In genomic region chr6:10529231-10529801, GRCh38 we compare ENCODE assay signal across 8 cellular contexts. TPM values are rescaled to one million over a fixed set of nuclear protein-coding genes. Genes with fewer than 3 reads are reported as not detected.
DNase-seq lines count a peak whose midpoint lies in the region; ATAC-seq and TF ChIP-seq lines count a peak whose summit lies in the region.

No MANE protein-coding gene starts in this region.

- peaks cover 14% of the 10 kb centered on the region for H3K36me3 Mint-ChIP-seq in activated B cell treated with CpG ODN at 0.5 μM for 24 hours (ENCODE audit: low read depth)

- WGBS in stomach, 5 donors: 19 to 48% (median 35%) methylated on average over 15 to 16 of the region's 16 CpGs

- H3K4me1 Mint-ChIP-seq in activated B cell treated with CpG ODN at 0.5 μM for 24 hours: peaks cover 68% of the 10 kb centered on the region

- H3K36me3 ChIP-seq in kidney epithelial cell (ENCODE audit: control insufficient read depth, insufficient read depth, low read length): no peaks in the 10 kb centered on the region
- H3K36me3 ChIP-seq in stomach: no peaks in the 10 kb centered on the region

- no peaks in the 10 kb centered on the region for H3K9me3 Mint-ChIP-seq in activated B cell treated with CpG ODN at 0.5 μM for 24 hours

- H3K27me3 ChIP-seq in kidney epithelial cell (ENCODE audit: control insufficient read depth, insufficient read depth, low read length) (no peaks in the 10 kb centered on the region), stomach (no peaks in the 10 kb centered on the region)

- peaks cover 9 to 72% (median 19%) of the 10 kb centered on the region in 4 donors for H3K4me1 ChIP-seq in stomach

- no peak for TF ChIP-seq POLR2A in stomach (IDR thresholded peaks at IDR 0.05)

- H3K27ac ChIP-seq in stomach: peak overlapping the region; percentile 83 to 89 (median 87)

- H3K9me3 ChIP-seq in stomach: no peaks in the 10 kb centered on the region

- intact Hi-C loops in activated B cell treated with CpG ODN at 0.5 μM for 24 hours (cut with micrococcal nuclease) (loop anchor here (2.0 to 5.0 kb wide), 3 partner anchors 127 to 373 kb away; partner anchors contain the start of gene MAK), stomach (cut with DNase I; ENCODE audit: low total_unique reads) (no loop called here)

- no peak for TF ChIP-seq EP300 in stomach (IDR thresholded peaks at IDR 0.05)

- H3K27ac Mint-ChIP-seq in activated B cell treated with CpG ODN at 0.5 μM for 24 hours: peak overlapping the region; percentile 96

- POLR2A ChIA-PET in activated B cell treated with CpG ODN at 0.5 μM for 24 hours (lab: Charles Lee): interaction anchor here (0.6 to 5.1 kb wide), 4 partner anchors 8 to 191 kb away, joined by 3 to 38 read pairs (median 6); partner anchors contain the start of genes C6orf52 and PAK1IP1

- CTCF ChIA-PET in activated B cell treated with CpG ODN at 0.5 μM for 24 hours (lab: Charles Lee): interaction anchor here (1.1 to 4.0 kb wide), 3 partner anchors 8 to 165 kb away, joined by 3 to 21 read pairs (median 4); partner anchors contain the start of genes C6orf52, GCNT2 and PAK1IP1

- H3K4me3 Mint-ChIP-seq in activated B cell treated with CpG ODN at 0.5 μM for 24 hours: peak overlapping the region; percentile 97

- DNase-seq in NCI-H748 (lab: John Stamatoyannopoulos, UW; ENCODE audit: unreplicated experiment) (peak; percentile 28), NCI-H748 treated with DMSO at 0.1 percent for 48 hours (lab: John Stamatoyannopoulos, UW) (no peak), activated B cell treated with CpG ODN at 0.5 μM for 24 hours (no peak), kidney epithelial cell (ENCODE audit: low read depth) (no peak), stomach (peak; percentile 71), NCI-H2227 (lab: John Stamatoyannopoulos, UW; ENCODE audit: unreplicated experiment) (no peak)

- ATAC-seq in activated B cell treated with CpG ODN at 0.5 μM for 24 hours (ENCODE audit: low read depth): no peak
- no peak for ATAC-seq in GM18907 (IDR thresholded peaks at IDR 0.05; ENCODE audit: unreplicated experiment)
- ATAC-seq in HG03159 (IDR thresholded peaks at IDR 0.05; ENCODE audit: unreplicated experiment): no peak

- TF ChIP-seq CTCF in activated B cell treated with CpG ODN at 0.5 μM for 24 hours (IDR thresholded peaks at IDR 0.05): no peak
- TF ChIP-seq CTCF in kidney epithelial cell (IDR thresholded peaks at IDR 0.05; ENCODE audit: insufficient read depth, low read length, poor library complexity, severe bottlenecking): no peak
- TF ChIP-seq CTCF in stomach (IDR thresholded peaks at IDR 0.05): no peak

- H3K4me3 ChIP-seq in kidney epithelial cell (ENCODE audit: low read depth, low read length): peak overlapping the region; percentile 8
- H3K4me3 ChIP-seq in stomach: peak overlapping the region; percentile 37 to 47 (median 38)

- no peaks in the 10 kb centered on the region for H3K27me3 Mint-ChIP-seq in activated B cell treated with CpG ODN at 0.5 μM for 24 hours

RNA-seq across cellular contexts. Expression of gene GCNT2, which starts 8.2 kb away (rescaled TPM):
- total RNA-seq in activated B cell treated with CpG ODN at 0.5 μM for 24 hours (23.2 and 25.9 TPM in 2 replicates), kidney epithelial cell (6.5 and 7.3 TPM in 2 replicates), stomach (100 to 1,000 TPM in 1 of 5 donors, 10 to 100 TPM in 4; 22.0 to 132 (median 50.0) TPM)
- polyA plus RNA-seq in stomach: 10 to 100 TPM in 1 of 3 donors, 1 to 10 TPM in 2; 4.5 to 11.6 (median 7.3) TPM

Comparison
In these comparisons a context has a peak if more than half of its experiments do, and no peak if none do; other contexts are left out.
1. DNase-seq: peak in NCI-H748 (single experiment) and stomach (single experiment); none in NCI-H748 treated with DMSO at 0.1 percent for 48 hours (single experiment), activated B cell treated with CpG ODN at 0.5 μM for 24 hours (single experiment), kidney epithelial cell (single experiment) and NCI-H2227 (single experiment).